Comparison of ENCODE assay signal across 20 cellular contexts in the genomic region with DNA sequence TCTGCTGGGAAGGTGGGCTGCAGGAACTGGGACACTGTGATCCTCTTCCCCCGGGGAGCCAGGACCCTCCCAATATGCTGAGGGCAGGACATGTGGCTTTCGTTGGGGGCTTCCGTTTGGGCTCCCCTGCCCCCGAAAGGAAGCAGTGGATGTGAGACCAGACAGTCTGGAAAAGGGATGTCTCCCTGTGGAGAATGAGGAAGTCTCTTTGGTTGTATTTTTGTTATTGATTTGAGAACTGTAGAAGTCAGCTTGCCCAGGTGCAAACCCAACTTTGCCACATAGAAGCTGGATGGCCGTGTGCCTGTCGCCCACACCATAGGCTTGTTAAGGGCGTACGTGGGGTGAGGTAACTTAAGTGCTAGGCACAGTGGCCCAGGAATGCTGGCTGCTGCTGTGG.
"Had no signal": no experiment of that assay in that cellular context is flagged by ENCODE, and none has a peak within 500 bp of the region (broad histone marks: within the 10 kb centered on the region; RNA-seq: fewer than 3 reads in every experiment).

No MANE protein-coding gene starts in this region.

- H3K9me3 Mint-ChIP-seq: activated naive CD4-positive, alpha-beta T cell treated with anti-CD3 and anti-CD28 coated beads, Interleukin-2, amount 50 U/mL, for 72 hours; activated T-helper 1 cell treated with anti-CD3 and anti-CD28 coated beads, Interleukin-12 subunit alpha, Interleukin-12 subunit beta, Interleukin-2, Interleukin-4 antibody, amounts not matched to agents 30 ng/mL and 10 ng/mL and 1 ng/mL, durations not matched to agents 14 hours and 24 hours and 36 hours; natural killer cell treated with Interleukin-12 subunit alpha and Interleukin-12 subunit beta and Interleukin-15 and Interleukin-18, amount 100 ng/mL, for 72 hours had no signal

- H3K27me3 Mint-ChIP-seq: natural killer cell treated with Interleukin-12 subunit alpha and Interleukin-12 subunit beta and Interleukin-15 and Interleukin-18, amount 100 ng/mL, for 72 hours had no signal

- H3K9me3 ChIP-seq: adrenal gland, lower lobe of right lung, right atrium auricular region, tibial nerve, vagina had no signal

- H3K4me1 ChIP-seq: adrenal gland, right atrium auricular region, tibial nerve had no signal

- H3K27ac ChIP-seq: adrenal gland, lower lobe of right lung, right atrium auricular region, tibial nerve, vagina had no signal

- H3K4me3 ChIP-seq: adrenal gland, lower lobe of right lung, right atrium auricular region, tibial nerve, vagina had no signal

- H3K27ac Mint-ChIP-seq: activated naive CD4-positive, alpha-beta T cell treated with anti-CD3 and anti-CD28 coated beads, Interleukin-2, amount 50 U/mL, for 72 hours; activated T-helper 1 cell treated with anti-CD3 and anti-CD28 coated beads, Interleukin-12 subunit alpha, Interleukin-12 subunit beta, Interleukin-2, Interleukin-4 antibody, amounts not matched to agents 30 ng/mL and 10 ng/mL and 1 ng/mL, durations not matched to agents 14 hours and 24 hours and 36 hours; natural killer cell treated with Interleukin-12 subunit alpha and Interleukin-12 subunit beta and Interleukin-15 and Interleukin-18, amount 100 ng/mL, for 72 hours had no signal

- H3K27me3 ChIP-seq: adrenal gland, right atrium auricular region, tibial nerve, vagina had no signal

- H3K36me3 Mint-ChIP-seq: activated naive CD4-positive, alpha-beta T cell treated with anti-CD3 and anti-CD28 coated beads, Interleukin-2, amount 50 U/mL, for 72 hours; natural killer cell treated with Interleukin-12 subunit alpha and Interleukin-12 subunit beta and Interleukin-15 and Interleukin-18, amount 100 ng/mL, for 72 hours had no signal

- H3K4me3 Mint-ChIP-seq: activated T-helper 1 cell treated with anti-CD3 and anti-CD28 coated beads, Interleukin-12 subunit alpha, Interleukin-12 subunit beta, Interleukin-2, Interleukin-4 antibody, amounts not matched to agents 30 ng/mL and 10 ng/mL and 1 ng/mL, durations not matched to agents 14 hours and 24 hours and 36 hours; natural killer cell treated with Interleukin-12 subunit alpha and Interleukin-12 subunit beta and Interleukin-15 and Interleukin-18, amount 100 ng/mL, for 72 hours had no signal

- ATAC-seq: activated naive CD4-positive, alpha-beta T cell treated with anti-CD3 and anti-CD28 coated beads, Interleukin-2, amount 50 U/mL, for 72 hours; left colon; lower lobe of right lung; natural killer cell treated with Interleukin-12 subunit alpha and Interleukin-12 subunit beta and Interleukin-15 and Interleukin-18, amount 100 ng/mL, for 72 hours; stimulated activated naive CD8-positive, alpha-beta T cell treated with anti-CD3 and anti-CD28 coated beads, Interleukin-15, Interleukin-2, amounts not matched to agents 100 U/mL and 50 U/mL, for 24 hours had no signal

- H3K36me3 ChIP-seq: adrenal gland, right atrium auricular region, tibial nerve, vagina had no signal

- DNase-seq: activated CD4-positive, alpha-beta T cell treated with anti-CD3 and anti-CD28 coated beads for 1 hour; activated CD4-positive, alpha-beta T cell treated with anti-CD3 and anti-CD28 coated beads, Interleukin-2, amount 50 U/mL, for 4 hours; activated gamma-delta T cell treated with Interleukin-2 at 50 U/mL for 16 hours; activated T-cell treated with anti-CD3 and anti-CD28 coated beads for 4 hours; adrenal gland; dermis blood vessel endothelial cell; effector memory CD4-positive, alpha-beta T cell; foreskin fibroblast; left colon; lower lobe of right lung; nucleus accumbens; stimulated activated naive CD8-positive, alpha-beta T cell treated with anti-CD3 and anti-CD28 coated beads, Interleukin-15, Interleukin-2, amounts not matched to agents 100 U/mL and 50 U/mL, for 24 hours; T-helper 1 cell; T-helper 9 cell had no signal
